ENCODE assay signal across 27 cellular contexts in the genomic region with DNA sequence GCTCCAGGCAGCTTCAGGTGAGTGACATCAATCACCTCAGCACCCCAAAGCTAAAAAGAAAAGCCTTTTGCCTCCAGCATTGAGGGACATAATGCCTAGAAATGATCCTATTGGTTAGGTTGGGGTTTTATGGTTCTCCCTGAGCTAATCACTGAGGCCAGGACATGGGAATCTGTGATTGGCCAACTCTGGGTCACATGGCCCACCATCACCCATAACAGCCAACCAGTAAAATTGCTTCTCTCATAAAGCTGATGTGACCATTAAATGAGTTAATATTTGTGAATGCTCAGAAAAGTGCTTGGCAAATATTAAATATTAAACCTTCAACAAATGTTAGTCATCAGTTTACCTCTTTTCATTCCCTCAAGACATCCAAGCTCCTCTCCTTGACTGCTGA.
"Had no signal": no experiment of that assay in that cellular context is flagged by ENCODE, and none has a peak within 500 bp of the region (broad histone marks: within the 10 kb centered on the region; RNA-seq: fewer than 3 reads in every experiment).

No MANE protein-coding gene starts in this region.

- ATAC-seq: left colon; left lung; lower lobe of right lung; naive thymus-derived CD8-positive, alpha-beta T cell; pancreas; right cardiac atrium; sciatic nerve; stimulated activated naive B cell treated with anti-CD40 and anti-IgM and Interleukin-4, amounts not matched to agents 10 μg/mL and 1 μg/mL and 100 μg/mL, for 72 hours; stimulated activated naive CD8-positive, alpha-beta T cell treated with anti-CD3 and anti-CD28 coated beads, Interleukin-15, Interleukin-2, amounts not matched to agents 100 U/mL and 50 U/mL, for 24 hours; upper lobe of right lung had no signal

- H3K27ac ChIP-seq: left lung, lower lobe of right lung, pancreas, prostate gland, skin epidermis, stomach, thoracic aorta, tibial artery, upper lobe of right lung had no signal

- FAIRE-seq: kidney, pancreas, urothelium cell line had no signal

- H3K36me3 ChIP-seq: left lung, lower lobe of right lung, pancreas, prostate gland, stomach, thoracic aorta, tibial artery, upper lobe of right lung had no signal

- H3K9me3 ChIP-seq: left lung, lower lobe of right lung, pancreas, prostate gland, thoracic aorta, upper lobe of right lung had no signal

- H3K4me1 ChIP-seq: left lung, lower lobe of right lung, pancreas, prostate gland, stomach, tibial artery, upper lobe of right lung had no signal

- H3K27me3 ChIP-seq: left lung, upper lobe of right lung had no signal

- DNase-seq: kidney; left colon; left lung; lower lobe of right lung; mammary epithelial cell; mesenchymal stem cell; naive thymus-derived CD8-positive, alpha-beta T cell; nucleus accumbens; pancreas; posterior cingulate gyrus; retina; right cardiac atrium; stimulated activated CD4-positive, alpha-beta T cell treated with anti-CD3 and anti-CD28 coated beads, Interleukin-12 subunit alpha, Interleukin-12 subunit beta, amount 100 ng/mL, for 4 hours; stimulated activated CD4-positive, alpha-beta T cell treated with anti-CD3 and anti-CD28 coated beads, Interleukin-15, amount 100 ng/mL, for 24 hours; stimulated activated CD4-positive, alpha-beta T cell treated with anti-CD3 and anti-CD28 coated beads, Interleukin-2, amount 100 ng/mL, for 24 hours; stimulated activated CD4-positive, alpha-beta T cell treated with anti-CD3 and anti-CD28 coated beads, Interleukin-4, amount 100 ng/mL, for 1 hour; stimulated activated naive B cell treated with anti-CD40 and anti-IgM and Interleukin-4, amounts not matched to agents 10 μg/mL and 1 μg/mL and 100 μg/mL, for 72 hours; stimulated activated naive CD8-positive, alpha-beta T cell treated with anti-CD3 and anti-CD28 coated beads, Interleukin-15, Interleukin-2, amounts not matched to agents 100 U/mL and 50 U/mL, for 24 hours; stomach; tibial artery; trophoblast cell; upper lobe of right lung had no signal

- H3K4me3 ChIP-seq: left lung, lower lobe of right lung, pancreas, prostate gland, skin epidermis, stomach, thoracic aorta, tibial artery, upper lobe of right lung had no signal
